Comparison of ENCODE assay signal across 3 cellular contexts in genomic region chr2:75597949-75598348, GRCh38.
TF ChIP-seq lines count a peak whose summit lies in the region.

No MANE protein-coding gene starts in this region.

TF ChIP-seq in SK-N-SH, 30 proteins besides CTCF, POLR2A, EP300 and RAD21 (continued from another document):
- TF ChIP-seq REST (IDR thresholded peaks at IDR 0.05; ENCODE audit: low read depth, low read length) (no peak), MAX (IDR thresholded peaks at IDR 0.05; ENCODE audit: low read depth) (no peak), MXI1 (IDR thresholded peaks at IDR 0.05; ENCODE audit: low read depth, low read length) (no peak), PBX3 (IDR thresholded peaks at IDR 0.05) (no peak), FOSL2 (IDR thresholded peaks at IDR 0.05; ENCODE audit: borderline replicate concordance, low read depth) (no peak)

TF ChIP-seq in SK-N-SH treated with all-trans-retinoic acid at 6 μM for 48 hours, 23 proteins besides CTCF, POLR2A, EP300 and RAD21 (continued from another document):
- no peak for TF ChIP-seq PATZ1 (CRISPR knock-in tag; IDR thresholded peaks at IDR 0.05; ENCODE audit: borderline replicate concordance)
TF ChIP-seq in SK-N-SH treated with all-trans-retinoic acid at 6 μM for 48 hours: peak in this region for 0.

TF ChIP-seq in WTC11, 78 proteins besides CTCF, POLR2A, EP300 and RAD21 (continued from another document):
- no peak for TF ChIP-seq ZSCAN18 (CRISPR knock-in tag; IDR thresholded peaks at IDR 0.05)
- no peak for TF ChIP-seq ZNF416 (CRISPR knock-in tag; IDR thresholded peaks at IDR 0.05)
- TF ChIP-seq ZNF532 (CRISPR knock-in tag; IDR thresholded peaks at IDR 0.05; ENCODE audit: borderline replicate concordance): no peak
- TF ChIP-seq ETV6 (CRISPR knock-in tag; IDR thresholded peaks at IDR 0.05): no peak
- no peak for TF ChIP-seq FOXP4 (CRISPR knock-in tag; IDR thresholded peaks at IDR 0.05)
- TF ChIP-seq MAX (CRISPR knock-in tag; IDR thresholded peaks at IDR 0.05): no peak
- no peak for TF ChIP-seq ARID4B (CRISPR knock-in tag; IDR thresholded peaks at IDR 0.05; ENCODE audit: borderline replicate concordance)
- TF ChIP-seq USF2 (CRISPR knock-in tag; IDR thresholded peaks at IDR 0.05): no peak
- TF ChIP-seq PRRX2 (CRISPR knock-in tag; IDR thresholded peaks at IDR 0.05): no peak
- TF ChIP-seq CREM (CRISPR knock-in tag; IDR thresholded peaks at IDR 0.05): no peak
TF ChIP-seq in WTC11: peak in this region for 0.
